ENCODE assay signal across 8 cellular contexts in genomic region chr1:101238041-101238515, GRCh38. TPM values are rescaled to one million over a fixed set of nuclear protein-coding genes. Genes with fewer than 3 reads are reported as not detected.
DNase-seq lines count a peak whose midpoint lies in the region; ATAC-seq and TF ChIP-seq lines count a peak whose summit lies in the region.

No MANE protein-coding gene starts in this region.

- peak overlapping the region; percentile 74 for H3K4me3 ChIP-seq in kidney epithelial cell (ENCODE audit: low read depth, low read length)

- DNase-seq in GM10248 (ENCODE audit: extremely low spot score): peak; percentile 44
- DNase-seq in NCI-H748 treated with DMSO at 0.1 percent for 48 hours (lab: John Stamatoyannopoulos, UW): peak; percentile 65
- no peak for DNase-seq in kidney epithelial cell (ENCODE audit: low read depth)
- DNase-seq in stimulated activated CD8-positive, alpha-beta memory T cell treated with anti-CD3 and anti-CD28 coated beads, Interleukin-4, amount 100 ng/mL, for 48 hours: peak; percentile 78
- DNase-seq in mucosa of gallbladder (ENCODE audit: low spot score): no peak
- DNase-seq in SW 1271 (lab: John Stamatoyannopoulos, UW): no peak

- H3K27me3 ChIP-seq in kidney epithelial cell (ENCODE audit: control insufficient read depth, insufficient read depth, low read length): no peaks in the 10 kb centered on the region

- no peaks in the 10 kb centered on the region for H3K27me3 Mint-ChIP-seq in activated naive CD8-positive, alpha-beta T cell

- peaks cover 61% of the 10 kb centered on the region for H3K4me1 Mint-ChIP-seq in activated naive CD8-positive, alpha-beta T cell (ENCODE audit: low read depth)

- no peak for ATAC-seq in HG02938 (IDR thresholded peaks at IDR 0.05; ENCODE audit: unreplicated experiment)

- peak overlapping the region; percentile 99 for H3K27ac Mint-ChIP-seq in activated naive CD8-positive, alpha-beta T cell

- peaks cover 32% of the 10 kb centered on the region for H3K36me3 Mint-ChIP-seq in activated naive CD8-positive, alpha-beta T cell

- TF ChIP-seq CTCF in GM10248 (IDR thresholded peaks at IDR 0.05; ENCODE audit: control extremely low read depth, extremely low read depth, low read depth, missing control alignments): no peak
- no peak for TF ChIP-seq CTCF in kidney epithelial cell (IDR thresholded peaks at IDR 0.05; ENCODE audit: insufficient read depth, low read length, poor library complexity, severe bottlenecking)

- POLR2A ChIA-PET in GM10248 (lab: Yijun Ruan, JAX): no interaction called here

- peak overlapping the region; percentile 99 for H3K4me3 Mint-ChIP-seq in activated naive CD8-positive, alpha-beta T cell

- CTCF ChIA-PET in GM10248 (lab: Yijun Ruan, JAX): interaction anchor here (0.6 to 5.2 kb wide), 66 partner anchors 10 to 342 kb away, joined by 3 to 90 read pairs (median 5); partner anchors contain the start of genes DPH5 and SLC30A7

- no peaks in the 10 kb centered on the region for H3K9me3 Mint-ChIP-seq in activated naive CD8-positive, alpha-beta T cell (ENCODE audit: low read depth)

- H3K36me3 ChIP-seq in kidney epithelial cell (ENCODE audit: control insufficient read depth, insufficient read depth, low read length): no peaks in the 10 kb centered on the region

RNA-seq across cellular contexts. Expression of gene S1PR1, which starts 1.3 kb away (rescaled TPM):
- total RNA-seq in kidney epithelial cell (0.48 and 2.7 TPM in 2 replicates), mucosa of gallbladder (14.6 TPM)

Comparison
In these comparisons a context has a peak if more than half of its experiments do, and no peak if none do; other contexts are left out.
1. DNase-seq: peak in GM10248 (single experiment), NCI-H748 treated with DMSO at 0.1 percent for 48 hours (single experiment) and stimulated activated CD8-positive, alpha-beta memory T cell treated with anti-CD3 and anti-CD28 coated beads, Interleukin-4, amount 100 ng/mL, for 48 hours (single experiment); none in kidney epithelial cell (single experiment), mucosa of gallbladder (single experiment) and SW 1271 (0 of 2).